22 cellular contexts compared by ENCODE assay signal in genomic region chr4:99887837-99888236, GRCh38. TPM values are rescaled to one million over a fixed set of nuclear protein-coding genes. Genes with fewer than 3 reads are reported as not detected.
DNase-seq lines count a peak whose midpoint lies in the region; TF ChIP-seq lines count a peak whose summit lies in the region.
"Had no signal": no experiment of that assay in that cellular context is flagged by ENCODE, and none has a peak within 500 bp of the region (broad histone marks: within the 10 kb centered on the region; RNA-seq: fewer than 3 reads in every experiment).

No MANE protein-coding gene starts in this region.

- no peak for TF ChIP-seq EP300 in sigmoid colon (IDR thresholded peaks at IDR 0.05)
- TF ChIP-seq EP300 in SK-N-SH (IDR thresholded peaks at IDR 0.05; ENCODE audit: borderline replicate concordance in 1 of 2, low read depth in 1 of 2, low read length in 1 of 2), result no peak

- no peak for TF ChIP-seq RAD21 in SK-N-SH (IDR thresholded peaks at IDR 0.05; ENCODE audit: low read length)

- H3K9me2 ChIP-seq in SK-N-SH, result no peaks in the 10 kb centered on the region

- peak overlapping the region; percentile 20 to 72 (median 67) for H3K27ac ChIP-seq in sigmoid colon
- H3K27ac ChIP-seq in SK-N-SH (ENCODE audit: low read depth in 2 of 2, low read length in 1 of 2), result no peak overlapping the region
- H3K27ac ChIP-seq: 22Rv1, right atrium auricular region had no signal

- no peaks in the 10 kb centered on the region for H4K20me1 ChIP-seq in SK-N-SH (ENCODE audit: insufficient read depth)

- H3F3A ChIP-seq in SK-N-SH (replicated peaks; ENCODE audit: insufficient read depth), result peaks cover 31% of the 10 kb centered on the region

- no peak for TF ChIP-seq POLR2A in sigmoid colon (IDR thresholded peaks at IDR 0.05)

- POLR2A ChIA-PET in SK-N-SH (lab: Yijun Ruan, JAX), result no interaction called here

- H3K4me2 ChIP-seq in SK-N-SH, result no peak overlapping the region

- H3K79me2 ChIP-seq in SK-N-SH (ENCODE audit: insufficient read depth), result peaks cover 64% of the 10 kb centered on the region

- WGBS in sigmoid colon, 2 donors, result 76 to 77% methylated on average over 5 of the region's 5 CpGs
- 81% methylated on average over 5 of the region's 5 CpGs for WGBS in SK-N-SH (ENCODE audit: low lambda C conversion rate)

- DNase-seq in NCI-H82 (lab: John Stamatoyannopoulos, UW) (peak; percentile 6), NCI-H82 treated with DMSO at 0.1 percent for 48 hours (lab: John Stamatoyannopoulos, UW; ENCODE audit: unreplicated experiment) (no peak), adipocyte (ENCODE audit: low read depth) (peak; percentile 39), fibroblast of pulmonary artery (ENCODE audit: low read depth) (peak; percentile 37), sigmoid colon (no peak), DMS53 treated with DMSO at 0.1 percent for 48 hours (lab: John Stamatoyannopoulos, UW; ENCODE audit: unreplicated experiment) (no peak), Kasumi-1 (lab: John Stamatoyannopoulos, UW) (no peak), SK-N-SH (no peak)
- DNase-seq: aorta; BE2C; COR-L47; DND-41; effector memory CD8-positive, alpha-beta T cell; hippocampal formation; islet precursor cell; NCI-H1694; NCI-H2171 treated with DMSO at 0.1 percent for 48 hours; OCI-M1; SHP77 treated with DMSO at 0.1 percent for 48 hours had no signal

- H3K9ac ChIP-seq in adipocyte (ENCODE audit: low read length) (peak overlapping the region; percentile 33), SK-N-SH (no peak overlapping the region)

- no peak for TF ChIP-seq CTCF in fibroblast of pulmonary artery (IDR thresholded peaks at IDR 0.05; ENCODE audit: low read length, missing control alignments)
- no peak for TF ChIP-seq CTCF in sigmoid colon (IDR thresholded peaks at IDR 0.05)
- TF ChIP-seq CTCF in SK-N-SH (IDR thresholded peaks at IDR 0.05), result no peak

- H3K4me3 ChIP-seq in adipocyte (ENCODE audit: low read length) (no peak overlapping the region), fibroblast of pulmonary artery (replicated peaks; ENCODE audit: low read depth, low read length) (no peak overlapping the region), sigmoid colon (no peak overlapping the region), SK-N-SH (ENCODE audit: low read depth in 2 of 2, low read length in 1 of 2) (no peak overlapping the region)
- H3K4me3 ChIP-seq: lung, right atrium auricular region had no signal

- H3K4me1 ChIP-seq in adipocyte (ENCODE audit: control insufficient read depth, insufficient read depth, low read length) (peaks cover 11% of the 10 kb centered on the region), sigmoid colon (peaks cover 0 to 81% (median 41%) of the 10 kb centered on the region in 4 donors), SK-N-SH (ENCODE audit: control insufficient read depth in 1 of 2, insufficient read depth in 2 of 2, low read depth in 1 of 2, low read length in 1 of 2) (no peaks in the 10 kb centered on the region; a peak in 2 of 4 replicates)
- H3K4me1 ChIP-seq: BE2C had no signal

- no peaks in the 10 kb centered on the region for H3K9me3 ChIP-seq in adipocyte (ENCODE audit: control insufficient read depth, low read length)
- H3K9me3 ChIP-seq in sigmoid colon, result no peaks in the 10 kb centered on the region
- no peaks in the 10 kb centered on the region for H3K9me3 ChIP-seq in SK-N-SH
- H3K9me3 ChIP-seq: BE2C, right atrium auricular region had no signal

- no peak overlapping the region for H2AFZ ChIP-seq in SK-N-SH (ENCODE audit: low read depth)

- CTCF ChIA-PET in SK-N-SH (lab: Yijun Ruan, JAX), result interaction anchor here (0.9 kb wide), 1 partner anchor 80 kb away, joined by 3 read pairs; no protein-coding TSS in a partner anchor

- H3K27me3 ChIP-seq in adipocyte (replicated peaks; ENCODE audit: control insufficient read depth, insufficient read depth, low read length) (no peaks in the 10 kb centered on the region), sigmoid colon (no peaks in the 10 kb centered on the region), SK-N-SH (ENCODE audit: insufficient read depth) (no peaks in the 10 kb centered on the region)
- H3K27me3 ChIP-seq: BE2C, right atrium auricular region had no signal

- H3K36me3 ChIP-seq in adipocyte (ENCODE audit: control insufficient read depth, insufficient read depth, low read length, severe bottlenecking) (peaks cover 42% of the 10 kb centered on the region), sigmoid colon (peaks cover 0 to 64% (median 0%) of the 10 kb centered on the region in 4 donors), SK-N-SH (replicated peaks in 1 of 2; ENCODE audit: control insufficient read depth in 1 of 2, insufficient read depth in 2 of 2, low read length in 1 of 2) (peaks cover 59 to 64% of the 10 kb centered on the region in 2 experiments)

- intact Hi-C loops in sigmoid colon (cut with DNase I), result loop anchor here (5.0 kb wide), 1 partner anchor 166 kb away; no protein-coding TSS in a partner anchor

TF ChIP-seq in SK-N-SH, 30 proteins besides CTCF, POLR2A, EP300 and RAD21:
- TF ChIP-seq GABPA (IDR thresholded peaks at IDR 0.05; ENCODE audit: low read depth), result no peak
- TF ChIP-seq FOSL2 (IDR thresholded peaks at IDR 0.05; ENCODE audit: borderline replicate concordance, low read depth), result no peak
- no peak for TF ChIP-seq TEAD4 (IDR thresholded peaks at IDR 0.05; ENCODE audit: borderline replicate concordance, insufficient read depth)
- no peak for TF ChIP-seq CHD2 (IDR thresholded peaks at IDR 0.05; ENCODE audit: low read length, partially characterized antibody)
- TF ChIP-seq USF1 (IDR thresholded peaks at IDR 0.05; ENCODE audit: borderline replicate concordance, low read depth), result no peak
- TF ChIP-seq TAF1 (IDR thresholded peaks at IDR 0.05; ENCODE audit: borderline replicate concordance, low read depth, low read length), result no peak
- TF ChIP-seq RFX5 (IDR thresholded peaks at IDR 0.05; ENCODE audit: low read length), result no peak
- no peak for TF ChIP-seq MXI1 (IDR thresholded peaks at IDR 0.05; ENCODE audit: low read depth, low read length)

RNA-seq across cellular contexts. Expression of gene LAMTOR3, which starts 6.4 kb away (rescaled TPM):
- total RNA-seq in sigmoid colon, result 10 to 100 TPM; 36.6 to 77.2 (median 62.2) TPM
- 100 to 1,000 TPM in 2 of 3 donors, 10 to 100 TPM in 1; 54.6 to 201 (median 108) TPM for polyA plus RNA-seq in sigmoid colon
- polyA plus RNA-seq in SK-N-SH (2012; rRNA removed), result 20.8 and 29.7 TPM in 2 replicates
- 39.7 and 57.5 TPM in 2 replicates for polyA plus RNA-seq in SK-N-SH (2012; cell fraction: cytosol; rRNA removed)
- 5.7 and 14.4 TPM in 2 replicates for polyA plus RNA-seq in SK-N-SH (2012; cell fraction: nucleus; rRNA removed)

RNA-seq across cellular contexts. Expression of gene DNAJB14, which starts 58.6 kb away (rescaled TPM):
- 10 to 100 TPM; 31.4 to 53.9 (median 41.0) TPM for total RNA-seq in sigmoid colon
- polyA plus RNA-seq in sigmoid colon, result 10 to 100 TPM in 2 of 3 donors, 1 to 10 TPM in 1; 9.0 to 19.1 (median 10.2) TPM
- polyA plus RNA-seq in SK-N-SH (2012; rRNA removed), result 18.0 and 23.8 TPM in 2 replicates
- 12.2 and 24.7 TPM in 2 replicates for polyA plus RNA-seq in SK-N-SH (2012; cell fraction: cytosol; rRNA removed)
- 28.3 and 29.3 TPM in 2 replicates for polyA plus RNA-seq in SK-N-SH (2012; cell fraction: nucleus; rRNA removed)

Comparison
In these comparisons a context has a peak if more than half of its experiments do, and no peak if none do; other contexts are left out.
1. DNase-seq: peak in NCI-H82 (single experiment), adipocyte (single experiment) and fibroblast of pulmonary artery (single experiment); none in NCI-H82 treated with DMSO at 0.1 percent for 48 hours (single experiment), sigmoid colon (single experiment), DMS53 treated with DMSO at 0.1 percent for 48 hours (single experiment), Kasumi-1 (0 of 2) and SK-N-SH (single experiment).
2. H3K27ac ChIP-seq: peak in sigmoid colon (4 of 4); none in SK-N-SH (0 of 2).